In genomic region chr16:67943256-67943618, GRCh38 we compare ENCODE assay signal across 23 cellular contexts. TPM values are rescaled to one million over a fixed set of nuclear protein-coding genes. Genes with fewer than 3 reads are reported as not detected.
DNase-seq lines count a peak whose midpoint lies in the region; ATAC-seq, FAIRE-seq and TF ChIP-seq lines count a peak whose summit lies in the region.
"Had no signal": no experiment of that assay in that cellular context is flagged by ENCODE, and none has a peak within 500 bp of the region (broad histone marks: within the 10 kb centered on the region; RNA-seq: fewer than 3 reads in every experiment).

No MANE protein-coding gene starts in this region.

- no peak for FAIRE-seq in K562 (lab: Jason Lieb, UNC)
- FAIRE-seq in GM12892 (lab: Jason Lieb, UNC): no peak
- FAIRE-seq: pancreas had no signal

- in situ Hi-C loops in K562 (cut with MboI): no loop called here

- peak overlapping the region; percentile 33 for H3K18ac ChIP-seq in neuronal stem cell (ENCODE audit: low read length)

- no peaks in the 10 kb centered on the region for H3K27me3 ChIP-seq in K562 (ENCODE audit: control insufficient read depth in 2 of 2, insufficient read depth in 2 of 2, low read length in 2 of 2)
- no peaks in the 10 kb centered on the region for H3K27me3 ChIP-seq in heart left ventricle
- H3K27me3 ChIP-seq in neuronal stem cell (ENCODE audit: control insufficient read depth in 3 of 3, insufficient read depth in 3 of 3, low read depth in 1 of 3, low read length in 3 of 3): no peaks in the 10 kb centered on the region
- no peaks in the 10 kb centered on the region for H3K27me3 ChIP-seq in tibial artery
- H3K27me3 ChIP-seq: adrenal gland, pancreas had no signal

- no peak overlapping the region for H3K23ac ChIP-seq in neuronal stem cell (ENCODE audit: low read depth, low read length, poor library complexity)

- H4K20me1 ChIP-seq in K562 (replicated peaks; ENCODE audit: control insufficient read depth, insufficient read depth, low read length): peaks cover 16% of the 10 kb centered on the region; the same call in 1 of the 2 replicates

- no peak overlapping the region for H2BK12ac ChIP-seq in neuronal stem cell (ENCODE audit: low read length)

- H3K9ac ChIP-seq in K562 (ENCODE audit: insufficient read depth in 1 of 2, low read depth in 2 of 2, low read length in 2 of 2) (peak overlapping the region in 1 of 2 experiments; percentile 79; a peak in 2 of 4 replicates), neuronal stem cell (ENCODE audit: low read depth, low read length, poor library complexity) (no peak overlapping the region)

- no peaks in the 10 kb centered on the region for H3K79me2 ChIP-seq in K562 (ENCODE audit: control insufficient read depth, insufficient read depth, low read length)

- no peak overlapping the region for H2AK5ac ChIP-seq in neuronal stem cell (ENCODE audit: low read depth, low read length)

- DNase-seq in K562 (ENCODE audit: extremely low read depth in 1 of 4, low spot score in 3 of 4): no peak
- no peak for DNase-seq in heart left ventricle
- no peak for DNase-seq in neuronal stem cell (ENCODE audit: low spot score)
- peak in 1 of 2 donors; percentile 16 for DNase-seq in tibial artery
- DNase-seq in GM12892 (ENCODE audit: insufficient read length): no peak
- DNase-seq in ecto neural progenitor cell (ENCODE audit: low spot score): no peak
- DNase-seq: activated CD4-positive, alpha-beta T cell treated with anti-CD3 and anti-CD28 coated beads for 1 hour; activated CD8-positive, alpha-beta memory T cell treated with anti-CD3 and anti-CD28 coated beads, Interleukin-2, amount 10 ng/mL, durations not matched to agents 7 days and 5 days; NCI-H1436; NCI-H2171; NCI-H748 treated with DMSO at 0.1 percent for 48 hours; stimulated activated CD8-positive, alpha-beta memory T cell treated with anti-CD3 and anti-CD28 coated beads, Interleukin-4, amount 100 ng/mL, for 48 hours; T1000 had no signal

- H4K91ac ChIP-seq in neuronal stem cell (ENCODE audit: low read depth, low read length, poor library complexity): no peak overlapping the region

- H3K4me2 ChIP-seq in K562 (ENCODE audit: insufficient read depth, low read length) (no peak overlapping the region), neuronal stem cell (ENCODE audit: insufficient read depth, low read length, poor library complexity, severe bottlenecking) (no peak overlapping the region)
- H3K4me2 ChIP-seq: GM23338, smooth muscle cell had no signal

- no peak for TF ChIP-seq RAD21 in K562 (CRISPR knock-in tag; conservative IDR thresholded peaks at IDR 0.05 in 1 of 2, IDR thresholded peaks at IDR 0.05 in 1 of 2)

- H2AFZ ChIP-seq in K562 (ENCODE audit: low read depth, low read length) (no peak overlapping the region), neuronal stem cell (ENCODE audit: low read length) (no peak overlapping the region)
- H2AFZ ChIP-seq: GM23338 had no signal

- no peak for ATAC-seq in K562
- ATAC-seq in heart left ventricle: no peak
- no peak for ATAC-seq in HG02840 (IDR thresholded peaks at IDR 0.05; ENCODE audit: low FRiP score, unreplicated experiment)
- ATAC-seq: activated CD8-positive, alpha-beta memory T cell treated with anti-CD3 and anti-CD28 coated beads, Interleukin-2, amount 10 ng/mL, durations not matched to agents 7 days and 5 days had no signal

- intact Hi-C loops in K562 (cut with micrococcal nuclease): no loop called here
- intact Hi-C loops in heart left ventricle (cut with DNase I): loop anchor here in 2 of 10 donors (5.0 kb wide), 2 partner anchors 79 to 99 kb away; partner anchors contain the start of genes DDX28 (in 1 of the 2) and DUS2 (in 1 of the 2)
- intact Hi-C loops in tibial artery (cut with DNase I; ENCODE audit: low total_unique reads): no loop called here

- TF ChIP-seq EP300 in K562 (IDR thresholded peaks at IDR 0.05; ENCODE audit: low read length): no peak

- peak overlapping the region; percentile 82 for H4K8ac ChIP-seq in neuronal stem cell (ENCODE audit: low read depth, low read length)

- H3K9me3 ChIP-seq in K562 (replicated peaks; ENCODE audit: control insufficient read depth, insufficient read depth, low read depth, low read length) (no peaks in the 10 kb centered on the region; the same call in 1 of the 2 replicates), heart left ventricle (no peaks in the 10 kb centered on the region), neuronal stem cell (replicated peaks in 1 of 2; ENCODE audit: control insufficient read depth in 2 of 2, insufficient read depth in 1 of 2, low read depth in 1 of 2, low read length in 2 of 2) (peaks cover 0 to 2% of the 10 kb centered on the region in 2 donors), tibial artery (no peaks in the 10 kb centered on the region)
- H3K9me3 ChIP-seq: adrenal gland, mucosa of descending colon, pancreas had no signal

- H2BK5ac ChIP-seq in neuronal stem cell (ENCODE audit: low read length): no peak overlapping the region

- H3K4me1 ChIP-seq in K562 (replicated peaks in 1 of 2; ENCODE audit: control insufficient read depth in 2 of 2, insufficient read depth in 2 of 2, low read length in 2 of 2): peaks cover 10 to 75% of the 10 kb centered on the region in 2 experiments; a peak in 4 of 5 replicates
- H3K4me1 ChIP-seq in heart left ventricle: peaks cover 4 to 71% (median 32%) of the 10 kb centered on the region in 12 donors
- H3K4me1 ChIP-seq in neuronal stem cell (ENCODE audit: control insufficient read depth in 2 of 2, insufficient read depth in 1 of 2, low read depth in 1 of 2, low read length in 2 of 2): peaks cover 7 to 9% of the 10 kb centered on the region in 2 donors
- H3K4me1 ChIP-seq in tibial artery: peaks cover 0 to 23% (median 18%) of the 10 kb centered on the region in 4 donors
- H3K4me1 ChIP-seq: pancreas had no signal

- no peak overlapping the region for H3K4me3 ChIP-seq in K562
- H3K4me3 ChIP-seq in heart left ventricle: no peak overlapping the region
- H3K4me3 ChIP-seq in neuronal stem cell (ENCODE audit: low read length in 2 of 2): no peak overlapping the region
- no peak overlapping the region for H3K4me3 ChIP-seq in tibial artery
- H3K4me3 ChIP-seq: adrenal gland, GM23338, mucosa of descending colon, pancreas, smooth muscle cell had no signal

- H3K27ac ChIP-seq in K562 (ENCODE audit: extremely low read depth, low read depth, low read length): no peak overlapping the region
- peak overlapping the region in 11 of 12 donors; percentile 25 to 89 (median 68) for H3K27ac ChIP-seq in heart left ventricle
- H3K27ac ChIP-seq in neuronal stem cell (replicated peaks; ENCODE audit: low read length): no peak overlapping the region
- peak overlapping the region; percentile 80 to 83 for H3K27ac ChIP-seq in tibial artery
- H3K27ac ChIP-seq: pancreas had no signal

- WGBS in K562 (ENCODE audit: insufficient coverage, low coverage, missing lambda C conversion rate): 100% methylated on average over 3 of the region's 6 CpGs
- WGBS in heart left ventricle, 4 donors: 77 to 93% (median 88%) methylated on average over 3 to 6 of the region's 6 CpGs
- WGBS in neuronal stem cell (ENCODE audit: extremely low coverage in 2 of 2, insufficient read length in 2 of 2, insufficient replicate concordance in 1 of 2), 2 donors: no CpG with 5 or more reads among the region's 6 CpGs

- CTCF ChIA-PET in K562 (lab: Yijun Ruan, JAX; ENCODE audit: low intra/inter-chr PET ratio): no interaction called here

- POLR2A ChIA-PET in K562 (lab: Yijun Ruan, JAX): interaction anchor here (1.0 to 2.4 kb wide), 4 partner anchors 8 to 44 kb away, joined by 3 to 9 read pairs (median 6); no protein-coding TSS in a partner anchor

- TF ChIP-seq CTCF in K562 (IDR thresholded peaks at IDR 0.05 in 2 of 3, conservative IDR thresholded peaks at IDR 0.05 in 1 of 3; ENCODE audit: insufficient read depth in 2 of 3, low read depth in 1 of 3, low read length in 3 of 3): no peak
- TF ChIP-seq CTCF in heart left ventricle (IDR thresholded peaks at IDR 0.05): no peak
- TF ChIP-seq CTCF in tibial artery (IDR thresholded peaks at IDR 0.05): no peak

- no peaks in the 10 kb centered on the region for H3K9me1 ChIP-seq in K562 (ENCODE audit: control insufficient read depth, insufficient read depth, low read length)

- H3K14ac ChIP-seq in neuronal stem cell (ENCODE audit: low read length): no peak overlapping the region

- no peak overlapping the region for H2BK15ac ChIP-seq in neuronal stem cell (ENCODE audit: low read length)

- H3K4ac ChIP-seq in neuronal stem cell (ENCODE audit: low read length): no peak overlapping the region

- H2BK120ac ChIP-seq in neuronal stem cell (ENCODE audit: low read depth, low read length): no peak overlapping the region

- peaks cover 18% of the 10 kb centered on the region for H3K79me1 ChIP-seq in neuronal stem cell (ENCODE audit: low read depth, low read length)

- H3K36me3 ChIP-seq in K562 (ENCODE audit: control insufficient read depth, insufficient read depth, low read length) (peaks cover 72% of the 10 kb centered on the region; the same call in 2 of the 3 replicates), heart left ventricle (peaks cover 15 to 94% (median 88%) of the 10 kb centered on the region in 9 donors), neuronal stem cell (replicated peaks in 1 of 2; ENCODE audit: control insufficient read depth in 2 of 2, insufficient read depth in 2 of 2, low read length in 2 of 2) (peaks cover 51 to 69% of the 10 kb centered on the region in 2 donors), tibial artery (peaks cover 60 to 79% (median 65%) of the 10 kb centered on the region in 3 donors)

- TF ChIP-seq POLR2A in K562 (conservative IDR thresholded peaks at IDR 0.05): no peak
- TF ChIP-seq POLR2A in heart left ventricle (IDR thresholded peaks at IDR 0.05): no peak
- TF ChIP-seq POLR2A in GM12892 (IDR thresholded peaks at IDR 0.05; ENCODE audit: low read depth, low read length): no peak

- BruUV-seq in K562 (replicated peaks; lab: Mats Ljungman, UMichigan): no TSS peak

RNA-seq across cellular contexts. Expression of gene LCAT, which starts 0.7 kb away (rescaled TPM):
- 40.9 and 121 TPM in 2 replicates for total RNA-seq in K562 (2011; cell fraction: chromatin; rRNA removed; ENCODE audit: low replicate concordance)
- 59.7 and 75.9 TPM in 2 replicates for total RNA-seq in K562 (2011; cell fraction: nucleolus; rRNA removed)
- total RNA-seq in K562 (2011; cell fraction: nucleoplasm; rRNA removed): 41.1 and 47.6 TPM in 2 replicates
- total RNA-seq in K562 (2014; rRNA removed) (6.8 and 9.0 TPM in 2 replicates), K562 (2014; rRNA removed; fragmentation: Illumina TruSeq; extraction: Trizol) (3.0 and 3.2 TPM in 2 replicates), K562 (2015; rRNA removed; fragmentation: Illumina TruSeq; extraction: Trizol) (4.1 and 4.5 TPM in 2 replicates), K562 (2021) (14.2 and 21.0 TPM in 2 replicates), heart left ventricle (10 to 100 TPM in 7 of 9 donors, 1 to 10 TPM in 2; 9.7 to 24.1 (median 18.2) TPM)
- polyA plus RNA-seq in K562 (2011; rRNA removed) (6.7 and 14.9 TPM in 2 replicates), K562 (2014; fragmentation: Illumina TruSeq; extraction: Trizol) (5.0 and 5.6 TPM in 2 replicates), K562 (2014; fragmentation: Nextera tagmentation; extraction: Ambion mirVana) (under 1 TPM; 0.46 to 0.94 TPM), K562 (2014; rRNA removed) (7.6 and 14.9 TPM in 2 replicates), heart left ventricle (10 to 100 TPM; 10.9 to 31.7 TPM)
- 9.5 and 10.8 TPM in 2 replicates for polyA plus RNA-seq in K562 (2011; cell fraction: cytosol; rRNA removed)
- polyA plus RNA-seq in K562 (2011; cell fraction: nucleus; rRNA removed): 72.6 and 86.1 TPM in 2 replicates
- 14.1 and 15.5 TPM in 2 replicates for polyA plus RNA-seq in K562 (2012)
- 1.5 and 2.2 TPM in 2 replicates for polyA minus RNA-seq in K562 (2011; rRNA and poly(A)+ RNA removed)
- polyA minus RNA-seq in K562 (2011; cell fraction: cytosol; rRNA and poly(A)+ RNA removed): 2.3 and 6.2 TPM in 2 replicates
- polyA minus RNA-seq in K562 (2011; cell fraction: nucleus; rRNA and poly(A)+ RNA removed): 8.9 and 10.0 TPM in 2 replicates
- 13.5 TPM for polyA plus RNA-seq in neuronal stem cell (2013, experiment 1 of 2)
- polyA plus RNA-seq in neuronal stem cell (2013, experiment 2 of 2): 14.5 TPM
- polyA plus RNA-seq in GM12892 (2012; ENCODE audit: missing spikeins): 11.3 TPM

RNA-seq across cellular contexts. Expression of gene PSMB10, which starts 6.6 kb away (rescaled TPM):
- total RNA-seq in K562 (2011; cell fraction: chromatin; rRNA removed; ENCODE audit: low replicate concordance): 1.6 and 9.1 TPM in 2 replicates
- 14.7 and 18.7 TPM in 2 replicates for total RNA-seq in K562 (2011; cell fraction: nucleolus; rRNA removed)
- 7.4 and 9.6 TPM in 2 replicates for total RNA-seq in K562 (2011; cell fraction: nucleoplasm; rRNA removed)
- 101 and 105 TPM in 2 replicates for total RNA-seq in K562 (2014; rRNA removed)
- 17.9 and 24.9 TPM in 2 replicates for total RNA-seq in K562 (2014; rRNA removed; fragmentation: Illumina TruSeq; extraction: Trizol)
- 53.1 and 53.4 TPM in 2 replicates for total RNA-seq in K562 (2015; rRNA removed; fragmentation: Illumina TruSeq; extraction: Trizol)
- total RNA-seq in K562 (2021): 73.0 and 73.1 TPM in 2 replicates
- polyA plus RNA-seq in K562 (2011; rRNA removed): 17.3 and 21.0 TPM in 2 replicates
- 46.1 and 143 TPM in 2 replicates for polyA plus RNA-seq in K562 (2011; cell fraction: cytosol; rRNA removed)
- 17.2 and 24.0 TPM in 2 replicates for polyA plus RNA-seq in K562 (2011; cell fraction: nucleus; rRNA removed)
- 84.8 and 94.3 TPM in 2 replicates for polyA plus RNA-seq in K562 (2012)
- polyA plus RNA-seq in K562 (2014; fragmentation: Illumina TruSeq; extraction: Trizol): 11.7 and 44.6 TPM in 2 replicates
- 10 to 100 TPM; 33.5 to 51.0 TPM for polyA plus RNA-seq in K562 (2014; fragmentation: Nextera tagmentation; extraction: Ambion mirVana)
- polyA plus RNA-seq in K562 (2014; rRNA removed): 94.1 and 118 TPM in 2 replicates
- 2.5 and 3.3 TPM in 2 replicates for polyA minus RNA-seq in K562 (2011; rRNA and poly(A)+ RNA removed)
- 20.3 and 25.1 TPM in 2 replicates for polyA minus RNA-seq in K562 (2011; cell fraction: cytosol; rRNA and poly(A)+ RNA removed)
- polyA minus RNA-seq in K562 (2011; cell fraction: nucleus; rRNA and poly(A)+ RNA removed): 13.1 and 14.0 TPM in 2 replicates
- total RNA-seq in heart left ventricle: 100 to 1,000 TPM in 1 of 9 donors, 10 to 100 TPM in 8; 39.4 to 182 (median 60.5) TPM
- polyA plus RNA-seq in heart left ventricle: 100 to 1,000 TPM in 1 of 2 donors, 10 to 100 TPM in 1; 56.9 to 118 TPM
- polyA plus RNA-seq in neuronal stem cell (2013, experiment 1 of 2): 9.9 TPM
- 10.6 TPM for polyA plus RNA-seq in neuronal stem cell (2013, experiment 2 of 2)
- 130 TPM for polyA plus RNA-seq in GM12892 (2012; ENCODE audit: missing spikeins)

RNA-seq across cellular contexts. Expression of gene CTRL, which starts 11.6 kb away (rescaled TPM):
- 6.7 and 9.8 TPM in 2 replicates for total RNA-seq in K562 (2011; cell fraction: chromatin; rRNA removed; ENCODE audit: low replicate concordance)
- total RNA-seq in K562 (2011; cell fraction: nucleolus; rRNA removed): 9.2 and 10.8 TPM in 2 replicates
- 3.4 and 3.5 TPM in 2 replicates for total RNA-seq in K562 (2011; cell fraction: nucleoplasm; rRNA removed)
- total RNA-seq in K562 (2014; rRNA removed): 4.0 and 5.6 TPM in 2 replicates
- 2.0 and 2.4 TPM in 2 replicates for total RNA-seq in K562 (2014; rRNA removed; fragmentation: Illumina TruSeq; extraction: Trizol)
- 2.4 and 3.4 TPM in 2 replicates for total RNA-seq in K562 (2015; rRNA removed; fragmentation: Illumina TruSeq; extraction: Trizol)
- total RNA-seq in K562 (2021): 3.8 and 4.1 TPM in 2 replicates
- polyA plus RNA-seq in K562 (2011; rRNA removed): 1.4 TPM in 2 replicates
- polyA plus RNA-seq in K562 (2011; cell fraction: cytosol; rRNA removed): 2.0 and 5.9 TPM in 2 replicates
- 4.2 and 10.5 TPM in 2 replicates for polyA plus RNA-seq in K562 (2011; cell fraction: nucleus; rRNA removed)
- polyA plus RNA-seq in K562 (2012): 1.8 and 4.6 TPM in 2 replicates
- polyA plus RNA-seq in K562 (2014; fragmentation: Illumina TruSeq; extraction: Trizol): 3.3 TPM in 2 replicates
- polyA plus RNA-seq in K562 (2014; fragmentation: Nextera tagmentation; extraction: Ambion mirVana): 1 to 10 TPM; 1.7 to 2.5 TPM
- polyA plus RNA-seq in K562 (2014; rRNA removed): 5.2 and 5.5 TPM in 2 replicates
- 0.75 and 1.7 TPM in 2 replicates for polyA minus RNA-seq in K562 (2011; rRNA and poly(A)+ RNA removed)
- polyA minus RNA-seq in K562 (2011; cell fraction: cytosol; rRNA and poly(A)+ RNA removed): 0.95 and 1.7 TPM in 2 replicates
- polyA minus RNA-seq in K562 (2011; cell fraction: nucleus; rRNA and poly(A)+ RNA removed): 0.78 and 2.2 TPM in 2 replicates
- 1 to 10 TPM in 3 of 9 donors, under 1 TPM in 5, not detected in 1; 0.23 to 2.1 (median 0.74) TPM for total RNA-seq in heart left ventricle
- polyA plus RNA-seq in heart left ventricle: under 1 TPM; 0.61 to 0.90 TPM
- polyA plus RNA-seq in neuronal stem cell (2013, experiment 1 of 2): 0.46 TPM
- 0.43 TPM for polyA plus RNA-seq in neuronal stem cell (2013, experiment 2 of 2)
- polyA plus RNA-seq in GM12892 (2012; ENCODE audit: missing spikeins): 2.9 TPM
- total RNA-seq: kidney epithelial cell, urinary bladder had no signal

RNA-seq across cellular contexts. Expression of gene SLC12A4, which starts 25.2 kb away (rescaled TPM):
- total RNA-seq in K562 (2011; cell fraction: chromatin; rRNA removed; ENCODE audit: low replicate concordance): 178 and 539 TPM in 2 replicates
- total RNA-seq in K562 (2011; cell fraction: nucleolus; rRNA removed): 265 and 279 TPM in 2 replicates
- total RNA-seq in K562 (2011; cell fraction: nucleoplasm; rRNA removed): 167 and 175 TPM in 2 replicates
- total RNA-seq in K562 (2014; rRNA removed) (15.0 and 16.9 TPM in 2 replicates), K562 (2014; rRNA removed; fragmentation: Illumina TruSeq; extraction: Trizol) (9.9 and 10.0 TPM in 2 replicates), K562 (2015; rRNA removed; fragmentation: Illumina TruSeq; extraction: Trizol) (10.4 and 11.6 TPM in 2 replicates), K562 (2021) (32.8 and 43.5 TPM in 2 replicates), heart left ventricle (10 to 100 TPM; 64.6 to 92.2 (median 86.8) TPM)
- polyA plus RNA-seq in K562 (2011; rRNA removed) (22.9 and 48.4 TPM in 2 replicates), K562 (2014; fragmentation: Illumina TruSeq; extraction: Trizol) (24.1 and 30.0 TPM in 2 replicates), K562 (2014; fragmentation: Nextera tagmentation; extraction: Ambion mirVana) (1 to 10 TPM in 1 of 2 experiments, under 1 TPM in 1; 0.75 to 1.8 TPM), K562 (2014; rRNA removed) (25.1 and 32.7 TPM in 2 replicates), heart left ventricle (10 to 100 TPM; 65.3 to 81.5 TPM)
- 30.2 and 36.7 TPM in 2 replicates for polyA plus RNA-seq in K562 (2011; cell fraction: cytosol; rRNA removed)
- polyA plus RNA-seq in K562 (2011; cell fraction: nucleus; rRNA removed): 238 and 295 TPM in 2 replicates
- 24.3 and 29.4 TPM in 2 replicates for polyA plus RNA-seq in K562 (2012)
- polyA minus RNA-seq in K562 (2011; rRNA and poly(A)+ RNA removed): 24.9 and 34.3 TPM in 2 replicates
- polyA minus RNA-seq in K562 (2011; cell fraction: cytosol; rRNA and poly(A)+ RNA removed): 24.5 and 42.6 TPM in 2 replicates
- 67.9 and 90.5 TPM in 2 replicates for polyA minus RNA-seq in K562 (2011; cell fraction: nucleus; rRNA and poly(A)+ RNA removed)
- polyA plus RNA-seq in neuronal stem cell (2013, experiment 1 of 2): 34.0 TPM
- polyA plus RNA-seq in neuronal stem cell (2013, experiment 2 of 2): 32.4 TPM
- polyA plus RNA-seq in GM12892 (2012; ENCODE audit: missing spikeins): 22.4 TPM

RNA-seq across cellular contexts. Expression of gene DPEP3, which starts 37.1 kb away (rescaled TPM):
- total RNA-seq in K562 (2011; cell fraction: chromatin; rRNA removed; ENCODE audit: low replicate concordance): not detected in 2 replicates
- total RNA-seq in K562 (2011; cell fraction: nucleolus; rRNA removed): not detected in 2 replicates
- not detected in 2 replicates for total RNA-seq in K562 (2011; cell fraction: nucleoplasm; rRNA removed)
- total RNA-seq in K562 (2014; rRNA removed) (not detected in 2 replicates), K562 (2014; rRNA removed; fragmentation: Illumina TruSeq; extraction: Trizol) (not detected in 2 replicates), K562 (2015; rRNA removed; fragmentation: Illumina TruSeq; extraction: Trizol) (not detected in 2 replicates), K562 (2021) (not detected in 2 replicates), heart left ventricle (under 1 TPM in 2 of 9 donors, not detected in 7; 0.13 to 0.16 TPM)
- polyA plus RNA-seq in K562 (2011; rRNA removed) (not detected in 2 replicates), K562 (2014; fragmentation: Illumina TruSeq; extraction: Trizol) (not detected in 2 replicates), K562 (2014; fragmentation: Nextera tagmentation; extraction: Ambion mirVana) (not detected), K562 (2014; rRNA removed) (not detected in 2 replicates), heart left ventricle (not detected)
- 0.06 TPM in 1 of 2 replicates, not detected in the other for polyA plus RNA-seq in K562 (2011; cell fraction: cytosol; rRNA removed)
- polyA plus RNA-seq in K562 (2011; cell fraction: nucleus; rRNA removed): 0.07 TPM in 1 of 2 replicates, not detected in the other
- polyA plus RNA-seq in K562 (2012): not detected in 2 replicates
- polyA minus RNA-seq in K562 (2011; rRNA and poly(A)+ RNA removed): not detected in 2 replicates
- not detected in 2 replicates for polyA minus RNA-seq in K562 (2011; cell fraction: cytosol; rRNA and poly(A)+ RNA removed)
- not detected in 2 replicates for polyA minus RNA-seq in K562 (2011; cell fraction: nucleus; rRNA and poly(A)+ RNA removed)
- polyA plus RNA-seq in neuronal stem cell (2013, experiment 1 of 2): 0.56 TPM
- polyA plus RNA-seq in neuronal stem cell (2013, experiment 2 of 2): 0.29 TPM
- polyA plus RNA-seq in GM12892 (2012; ENCODE audit: missing spikeins): 0.30 TPM
- total RNA-seq: activated T-helper 2 cell treated with anti-CD3 and anti-CD28 coated beads, Interferon-gamma antibody, Interleukin-2, Interleukin-4, amounts not matched to agents 10 μg/mL and 5 μg/mL and 100 μg/mL, durations not matched to agents 14 hours and 24 hours and 36 hours; kidney epithelial cell; MCF 10A; mucosa of descending colon; smooth muscle cell; urinary bladder had no signal
- polyA plus RNA-seq: pancreas, smooth muscle cell had no signal

Comparison
In these comparisons a context has a peak if more than half of its experiments do, and no peak if none do; other contexts are left out.
1. H3K27ac ChIP-seq: peak in heart left ventricle (11 of 12) and tibial artery (2 of 2); none in K562 (single experiment) and neuronal stem cell (single experiment).